In the genomic region with DNA sequence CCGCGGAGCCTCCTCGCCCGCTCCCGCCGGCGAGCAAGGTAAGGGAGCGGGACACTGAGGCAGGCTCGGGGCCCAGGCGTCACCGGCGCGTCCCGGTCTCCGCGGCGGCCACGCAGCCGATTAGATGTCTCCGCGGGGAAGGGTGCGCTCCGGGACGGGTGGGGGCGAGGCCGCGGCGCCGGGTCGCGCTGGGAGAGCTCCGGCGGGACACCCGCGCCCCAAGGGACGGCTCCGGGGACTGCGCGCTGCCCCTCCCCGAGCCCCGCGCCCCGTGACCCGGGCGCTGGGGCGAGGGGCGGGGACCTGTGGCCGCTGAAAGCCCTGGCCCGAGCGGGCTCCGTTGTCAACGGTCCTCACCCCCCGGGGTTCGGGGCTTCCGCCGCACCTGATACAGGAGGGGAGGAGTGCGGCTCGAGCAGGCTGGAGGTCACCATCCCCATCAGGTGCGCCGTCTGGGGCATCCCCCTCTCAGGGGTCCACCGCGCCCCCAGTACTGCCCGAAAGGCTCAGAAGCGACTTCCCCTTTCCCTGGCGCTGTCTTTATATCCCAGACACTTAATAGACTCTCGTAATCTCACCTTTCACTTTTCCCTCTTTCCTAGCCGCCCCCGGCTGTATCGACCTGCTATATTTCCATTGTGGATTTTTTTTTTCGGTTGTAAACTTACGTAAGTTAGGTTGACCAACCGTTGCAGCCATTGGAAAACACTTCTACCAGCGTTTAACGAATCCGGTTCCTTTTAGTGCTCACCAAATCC, we compare ENCODE assay signal across 8 cellular contexts. TPM values are rescaled to one million over a fixed set of nuclear protein-coding genes. Genes with fewer than 3 reads are reported as not detected.
DNase-seq lines count a peak whose midpoint lies in the region; ATAC-seq and TF ChIP-seq lines count a peak whose summit lies in the region.

No MANE protein-coding gene starts in this region.

- H3K36me3 Mint-ChIP-seq in activated naive CD4-positive, alpha-beta T cell treated with anti-CD3 and anti-CD28 coated beads, Interleukin-2, amount 50 U/mL, for 24 hours = peaks cover 15% of the 10 kb centered on the region

- H3K4me1 Mint-ChIP-seq in activated naive CD4-positive, alpha-beta T cell treated with anti-CD3 and anti-CD28 coated beads, Interleukin-2, amount 50 U/mL, for 24 hours = peaks cover 43% of the 10 kb centered on the region

- no peak for TF ChIP-seq CTCF in AG04449 (IDR thresholded peaks at IDR 0.05; ENCODE audit: insufficient read depth, low read length, missing control alignments)
- TF ChIP-seq CTCF in RWPE2 (IDR thresholded peaks at IDR 0.05; ENCODE audit: poor library complexity, severe bottlenecking) = no peak
- TF ChIP-seq CTCF in heart right ventricle (IDR thresholded peaks at IDR 0.05) = peak in 1 of 9 donors; percentile 16

- H3K4me1 ChIP-seq in RWPE2 (ENCODE audit: insufficient read depth, poor library complexity, severe bottlenecking) (peaks cover 2% of the 10 kb centered on the region), heart right ventricle (peaks cover 6 to 42% (median 29%) of the 10 kb centered on the region in 9 donors), rectal smooth muscle tissue (ENCODE audit: control insufficient read depth, insufficient read depth, low read length) (peaks cover 10% of the 10 kb centered on the region)

- ATAC-seq in GM18873 (IDR thresholded peaks at IDR 0.05; ENCODE audit: low FRiP score, unreplicated experiment) = peak; percentile 16
- peak; percentile 36 for ATAC-seq in HG03108 (IDR thresholded peaks at IDR 0.05; ENCODE audit: unreplicated experiment)
- peak; percentile 37; the same call in 2 of the 3 replicates for ATAC-seq in RWPE2 (ENCODE audit: low read depth)
- ATAC-seq in heart right ventricle = peak; percentile 12 to 63 (median 30)

- DNase-seq in AG04449 (ENCODE audit: low read depth, low spot score) (peak; percentile 17), RWPE2 (ENCODE audit: low spot score) (no peak), heart right ventricle (peak; percentile 20 to 47), cerebellar nuclear complex (lab: John Stamatoyannopoulos, UW) (no peak)

- H3K36me3 ChIP-seq in RWPE2 (ENCODE audit: low read depth) (peaks cover 29% of the 10 kb centered on the region), heart right ventricle (peaks cover 0 to 42% (median 3%) of the 10 kb centered on the region in 9 donors), rectal smooth muscle tissue (ENCODE audit: control insufficient read depth, insufficient read depth, low read length) (peaks cover 5% of the 10 kb centered on the region)

- intact Hi-C loops in heart right ventricle (cut with DNase I) = loop anchor here in 2 of 10 donors (1.0 to 10.0 kb wide), 3 partner anchors 34 to 124 kb away; partner anchors contain the start of genes FADD (in 2 of the 2) and CTTN (in 1 of the 2)

- H3K9me3 Mint-ChIP-seq in activated naive CD4-positive, alpha-beta T cell treated with anti-CD3 and anti-CD28 coated beads, Interleukin-2, amount 50 U/mL, for 24 hours = no peaks in the 10 kb centered on the region

- POLR2A ChIA-PET in AG04449 (lab: Yijun Ruan, JAX) = no interaction called here

- H3K27ac ChIP-seq in RWPE2 (ENCODE audit: poor library complexity, severe bottlenecking) (peak overlapping the region; percentile 46), heart right ventricle (peak overlapping the region; percentile 62 to 95 (median 90)), rectal smooth muscle tissue (ENCODE audit: low read depth, low read length) (peak overlapping the region; percentile 47)

- peak overlapping the region; percentile 74 for H3K4me3 ChIP-seq in AG04449 (ENCODE audit: low read depth, low read length)
- peak overlapping the region; percentile 88 for H3K4me3 ChIP-seq in RWPE2 (ENCODE audit: severe bottlenecking)
- H3K4me3 ChIP-seq in heart right ventricle = peak overlapping the region; percentile 62 to 98 (median 84)
- peak overlapping the region; percentile 73 for H3K4me3 ChIP-seq in rectal smooth muscle tissue (ENCODE audit: low read length)

- H3K27me3 ChIP-seq in RWPE2 (ENCODE audit: insufficient read depth, poor library complexity, severe bottlenecking) (no peaks in the 10 kb centered on the region), heart right ventricle (peaks cover 0 to 7% (median 0%) of the 10 kb centered on the region in 7 donors), rectal smooth muscle tissue (ENCODE audit: control insufficient read depth, insufficient read depth, low read length) (no peaks in the 10 kb centered on the region)

- H3K4me3 Mint-ChIP-seq in activated naive CD4-positive, alpha-beta T cell treated with anti-CD3 and anti-CD28 coated beads, Interleukin-2, amount 50 U/mL, for 24 hours = peak overlapping the region; percentile 96

- 1% methylated on average over 65 to 75 of the region's 75 CpGs for WGBS in heart right ventricle, 2 donors

- peaks cover 3% of the 10 kb centered on the region for H3K27me3 Mint-ChIP-seq in activated naive CD4-positive, alpha-beta T cell treated with anti-CD3 and anti-CD28 coated beads, Interleukin-2, amount 50 U/mL, for 24 hours

- H3K9me3 ChIP-seq in RWPE2 (ENCODE audit: severe bottlenecking) = no peaks in the 10 kb centered on the region
- no peaks in the 10 kb centered on the region for H3K9me3 ChIP-seq in heart right ventricle

- CTCF ChIA-PET in AG04449 (lab: Yijun Ruan, JAX) = interaction anchor here (0.8 to 1.2 kb wide), 2 partner anchors 11 to 45 kb away, joined by 3 to 5 read pairs; no protein-coding TSS in a partner anchor

- H3K9ac ChIP-seq in rectal smooth muscle tissue (ENCODE audit: low read length) = peak overlapping the region; percentile 25

- H3K27ac Mint-ChIP-seq in activated naive CD4-positive, alpha-beta T cell treated with anti-CD3 and anti-CD28 coated beads, Interleukin-2, amount 50 U/mL, for 24 hours = peak overlapping the region; percentile 88

RNA-seq across cellular contexts. Expression of gene PPFIA1, which starts 0.6 kb away (rescaled TPM):
- total RNA-seq in heart right ventricle = 10 to 100 TPM; 35.8 to 57.2 (median 39.5) TPM
- polyA plus RNA-seq in heart right ventricle = 10 to 100 TPM; 14.0 to 20.1 TPM

Comparison
In these comparisons a context has a peak if more than half of its experiments do, and no peak if none do; other contexts are left out.
1. DNase-seq: peak in AG04449 (single experiment) and heart right ventricle (2 of 2); none in RWPE2 (single experiment) and cerebellar nuclear complex (0 of 2).
2. Peak in every context shown above with its lines, with median percentiles within 50 percentile points of each other: H3K4me3 ChIP-seq, ATAC-seq and H3K27ac ChIP-seq.